ENCODE assay signal across 11 cellular contexts in genomic region chr2:101828267-101829017, GRCh38.
A peak's percentile ranks its signal among the peaks of the same experiment; 100 is the strongest.
DNase-seq lines count a peak whose midpoint lies in the region; TF ChIP-seq lines count a peak whose summit lies in the region.
"Had no signal": no experiment of that assay in that cellular context is flagged by ENCODE, and none has a peak within 500 bp of the region (broad histone marks: within the 10 kb centered on the region; RNA-seq: fewer than 3 reads in every experiment).

No MANE protein-coding gene starts in this region.

- no peak overlapping the region for H2BK120ac ChIP-seq in H9 (ENCODE audit: low read depth, low read length, poor library complexity, severe bottlenecking)

- TF ChIP-seq CTCF in H9 (conservative IDR thresholded peaks at IDR 0.05) (no peak), spleen (IDR thresholded peaks at IDR 0.05 in 8 of 11, conservative IDR thresholded peaks at IDR 0.05 in 3 of 11) (no peak)

- peaks cover 34 to 56% (median 46%) of the 10 kb centered on the region in 10 experiments for H3K4me1 ChIP-seq in BLaER1 treated with 17β-estradiol and CSF1 and Interleukin-3, amounts not matched to agents 10 nM and 100 nM
- H3K4me1 ChIP-seq in H9 (ENCODE audit: insufficient read depth, low read length) (no peaks in the 10 kb centered on the region; the same call in 1 of the 2 replicates), spleen (peaks cover 3 to 68% (median 27%) of the 10 kb centered on the region in 6 donors)

- H3K9me3 ChIP-seq in BLaER1 treated with 17β-estradiol and CSF1 and Interleukin-3, amounts not matched to agents 10 nM and 100 nM (replicated peaks in 1 of 11) = no peaks in the 10 kb centered on the region
- H3K9me3 ChIP-seq in H9 (ENCODE audit: control insufficient read depth, low read depth, low read length) (no peaks in the 10 kb centered on the region), spleen (no peaks in the 10 kb centered on the region)
- H3K9me3 ChIP-seq: tibial artery had no signal

- H3K56ac ChIP-seq in H9 (ENCODE audit: insufficient read length, low read depth, low read length) = no peak overlapping the region

- H4K5ac ChIP-seq in H9 (ENCODE audit: insufficient read length, low read depth, low read length) = no peak overlapping the region

- H3K4me1 Mint-ChIP-seq in H9 (peaks cover 13 to 22% of the 10 kb centered on the region in 2 experiments), immature natural killer cell (peaks cover 52 to 59% of the 10 kb centered on the region in 2 donors)

- H2BK5ac ChIP-seq in H9 (ENCODE audit: insufficient read length, low read length) = no peak overlapping the region

- H2BK12ac ChIP-seq in H9 (ENCODE audit: insufficient read length, low read depth, low read length) = no peak overlapping the region

- H3K9me3 Mint-ChIP-seq in H9 = no peaks in the 10 kb centered on the region
- H3K9me3 Mint-ChIP-seq in immature natural killer cell = no peaks in the 10 kb centered on the region
- H3K9me3 Mint-ChIP-seq: endodermal cell had no signal

- H3K23ac ChIP-seq in H9 (ENCODE audit: insufficient read length, low read depth, low read length) = no peak overlapping the region

- no peak overlapping the region for H2AK5ac ChIP-seq in H9 (ENCODE audit: insufficient read length, low read length)

- no peak overlapping the region for H2BK15ac ChIP-seq in H9 (ENCODE audit: low read depth, low read length)

- no peak overlapping the region for H2BK20ac ChIP-seq in H9 (ENCODE audit: low read depth, low read length, poor library complexity, severe bottlenecking)

- H3K36me3 ChIP-seq in BLaER1 treated with 17β-estradiol and CSF1 and Interleukin-3, amounts not matched to agents 10 nM and 100 nM = peaks cover 72 to 92% (median 85%) of the 10 kb centered on the region in 11 experiments
- peaks cover 0 to 86% (median 18%) of the 10 kb centered on the region in 6 donors for H3K36me3 ChIP-seq in spleen

- TF ChIP-seq POLR2A in spleen (IDR thresholded peaks at IDR 0.05) = no peak

- H3T11ph ChIP-seq in H9 (ENCODE audit: low read length) = no peak overlapping the region

- H3K14ac ChIP-seq in H9 (ENCODE audit: insufficient read depth, low read length) = no peak overlapping the region

- H3K9ac ChIP-seq in BLaER1 treated with 17β-estradiol and CSF1 and Interleukin-3, amounts not matched to agents 10 nM and 100 nM = peak overlapping the region in 5 of 11 experiments; percentile 7 to 44 (median 25); a peak in 6 of 22 replicates
- H3K9ac ChIP-seq in H9 (ENCODE audit: extremely low read depth, insufficient read length, low read length) = no peak overlapping the region

- H3K36me3 Mint-ChIP-seq in H9 (ENCODE audit: insufficient read depth in 1 of 3, low read depth in 3 of 3) (peaks cover 11 to 50% (median 46%) of the 10 kb centered on the region in 3 experiments; a peak in 6 of 7 replicates), immature natural killer cell (peaks cover 12 to 24% (median 15%) of the 10 kb centered on the region in 3 donors)

- H3K23me2 ChIP-seq in H9 (ENCODE audit: insufficient read length, low read depth, low read length, poor library complexity, severe bottlenecking) = no peaks in the 10 kb centered on the region

- peak overlapping the region; percentile 40 to 69 (median 54); a peak in 21 of 22 replicates for H3K4me2 ChIP-seq in BLaER1 treated with 17β-estradiol and CSF1 and Interleukin-3, amounts not matched to agents 10 nM and 100 nM
- no peak overlapping the region for H3K4me2 ChIP-seq in H9 (ENCODE audit: insufficient read depth, insufficient read length, low read length)

- peaks cover 49 to 97% (median 86%) of the 10 kb centered on the region in 11 experiments for H4K20me1 ChIP-seq in BLaER1 treated with 17β-estradiol and CSF1 and Interleukin-3, amounts not matched to agents 10 nM and 100 nM
- H4K20me1 ChIP-seq in H9 (ENCODE audit: control insufficient read depth, insufficient read depth, insufficient read length) = no peaks in the 10 kb centered on the region

- H3K27me3 ChIP-seq in BLaER1 treated with 17β-estradiol and CSF1 and Interleukin-3, amounts not matched to agents 10 nM and 100 nM = no peaks in the 10 kb centered on the region
- no peaks in the 10 kb centered on the region for H3K27me3 ChIP-seq in H9 (ENCODE audit: insufficient read depth, low read length)
- H3K27me3 ChIP-seq in spleen (replicated peaks in 1 of 7) = no peaks in the 10 kb centered on the region
- H3K27me3 ChIP-seq: tibial artery had no signal

- H3K79me2 ChIP-seq in H9 (ENCODE audit: insufficient read depth, low read length) = no peaks in the 10 kb centered on the region

- no peak overlapping the region for H3K18ac ChIP-seq in H9 (ENCODE audit: insufficient read length, low read depth, low read length)

- WGBS in H9 (ENCODE audit: extremely low coverage, insufficient read length, low lambda C conversion rate) = no CpG with 5 or more reads among the region's 8 CpGs
- WGBS in spleen, 5 donors = 54 to 66% (median 58%) methylated on average over 8 of the region's 8 CpGs

- H3K79me1 ChIP-seq in H9 (ENCODE audit: insufficient read depth, low read depth, low read length, poor library complexity, severe bottlenecking) = peaks cover 3% of the 10 kb centered on the region

- H3K27me3 Mint-ChIP-seq in H9 (ENCODE audit: low read depth) = no peaks in the 10 kb centered on the region
- peaks cover 0 to 5% (median 0%) of the 10 kb centered on the region in 3 donors for H3K27me3 Mint-ChIP-seq in immature natural killer cell (ENCODE audit: low read depth in 3 of 3)

- H3K4me3 Mint-ChIP-seq in H9 (no peak overlapping the region), immature natural killer cell (peak overlapping the region; percentile 36 to 70 (median 68))
- H3K4me3 Mint-ChIP-seq: endodermal cell had no signal

- H3K4me3 ChIP-seq in BLaER1 treated with 17β-estradiol and CSF1 and Interleukin-3, amounts not matched to agents 10 nM and 100 nM = no peak overlapping the region
- no peak overlapping the region for H3K4me3 ChIP-seq in spleen
- H3K4me3 ChIP-seq: tibial artery had no signal

- no peak overlapping the region for H3K4ac ChIP-seq in H9 (ENCODE audit: low read depth, low read length)

- intact Hi-C loops in spleen (cut with DNase I; ENCODE audit: low total_unique reads) = no loop called here

- peak overlapping the region in 9 of 11 experiments; percentile 10 to 59 (median 40); a peak in 14 of 22 replicates for H3K27ac ChIP-seq in BLaER1 treated with 17β-estradiol and CSF1 and Interleukin-3, amounts not matched to agents 10 nM and 100 nM
- H3K27ac ChIP-seq in H9 (ENCODE audit: insufficient read length, low read depth, low read length) (no peak overlapping the region), spleen (peak overlapping the region in 1 of 8 donors; percentile 37)

- H2AFZ ChIP-seq in H9 (ENCODE audit: low read length) = no peak overlapping the region

- no peak for DNase-seq in H9
- peak; percentile 67 for DNase-seq in amniotic epithelial cell (ENCODE audit: low read depth)
- DNase-seq in immature natural killer cell = peak; percentile 39 to 55 (median 42)
- DNase-seq in NCI-H2196 treated with DMSO at 0.1 percent for 48 hours (lab: John Stamatoyannopoulos, UW; ENCODE audit: unreplicated experiment) = no peak
- no peak for DNase-seq in AG08396 (ENCODE audit: low spot score)
- no peak for DNase-seq in SHP77 treated with DMSO at 0.1 percent for 48 hours (lab: John Stamatoyannopoulos, UW)
- no peak for DNase-seq in spleen
- DNase-seq: endodermal cell, NCI-H1048, tibial artery had no signal

- H3K27ac Mint-ChIP-seq in H9 (peak overlapping the region in 2 of 3 experiments; percentile 17 to 22; a peak in 1 of 7 replicates), immature natural killer cell (peak overlapping the region; percentile 18 to 65 (median 48))

- H4K91ac ChIP-seq in H9 (ENCODE audit: insufficient read length, low read depth, low read length) = no peak overlapping the region

- H4K8ac ChIP-seq in H9 (replicated peaks; ENCODE audit: insufficient read length, low read depth, low read length) = no peak overlapping the region

Comparison
In these comparisons a context has a peak if more than half of its experiments do, and no peak if none do; other contexts are left out.
1. DNase-seq: peak in amniotic epithelial cell (single experiment) and immature natural killer cell (3 of 3); none in H9 (single experiment), NCI-H2196 treated with DMSO at 0.1 percent for 48 hours (single experiment), AG08396 (single experiment), SHP77 treated with DMSO at 0.1 percent for 48 hours (single experiment) and spleen (single experiment).
2. H3K4me3 Mint-ChIP-seq: peak in immature natural killer cell (5 of 5); none in H9 (0 of 2).